ENCODE assay signal across 17 cellular contexts in genomic region chrY:6999905-7000304, GRCh38.
DNase-seq lines count a peak whose midpoint lies in the region; ATAC-seq, FAIRE-seq and TF ChIP-seq lines count a peak whose summit lies in the region.
"Had no signal": no experiment of that assay in that cellular context is flagged by ENCODE, and none has a peak within 500 bp of the region (broad histone marks: within the 10 kb centered on the region; RNA-seq: fewer than 3 reads in every experiment).

No MANE protein-coding gene starts in this region.

- H3K4ac ChIP-seq in mesendoderm (ENCODE audit: low read depth, low read length), result no peak overlapping the region

- TF ChIP-seq POLR2A in GM12891 (IDR thresholded peaks at IDR 0.05; ENCODE audit: low read depth, low read length) (no peak), vagina (IDR thresholded peaks at IDR 0.05) (no peak)

- no peak overlapping the region for H3K27ac ChIP-seq in mesendoderm (ENCODE audit: low read depth, low read length)
- H3K27ac ChIP-seq in vagina, result no peak overlapping the region

- H2AK5ac ChIP-seq in mesendoderm (ENCODE audit: low read length), result no peak overlapping the region

- no peak overlapping the region for H3K4me3 ChIP-seq in mesendoderm (ENCODE audit: low read length)
- no peak overlapping the region for H3K4me3 ChIP-seq in vagina
- H3K4me3 ChIP-seq: HAP-1 had no signal

- H3K27me3 Mint-ChIP-seq in memory B cell, result peaks cover 3% of the 10 kb centered on the region
- no peaks in the 10 kb centered on the region for H3K27me3 Mint-ChIP-seq in mesothelial cell of epicardium (ENCODE audit: low read depth)

- no peaks in the 10 kb centered on the region for H3K79me1 ChIP-seq in mesendoderm (ENCODE audit: low read length)

- H2BK15ac ChIP-seq in mesendoderm (replicated peaks; ENCODE audit: low read depth), result no peak overlapping the region

- peaks cover 3% of the 10 kb centered on the region for H3K4me1 ChIP-seq in mesendoderm (ENCODE audit: control insufficient read depth, low read depth, low read length)
- H3K4me1 ChIP-seq in vagina, result no peaks in the 10 kb centered on the region
- H3K4me1 ChIP-seq: HAP-1 had no signal

- H3K9me3 ChIP-seq in vagina, result no peaks in the 10 kb centered on the region
- H3K9me3 ChIP-seq: HAP-1 had no signal

- no peak overlapping the region for H4K5ac ChIP-seq in mesendoderm (ENCODE audit: low read length)

- H3K27me3 ChIP-seq in mesendoderm (ENCODE audit: insufficient read depth, low read length, poor library complexity), result no peaks in the 10 kb centered on the region
- H3K27me3 ChIP-seq in vagina, result no peaks in the 10 kb centered on the region

- H2BK120ac ChIP-seq in mesendoderm (ENCODE audit: low read depth, low read length), result no peak overlapping the region

- H3K56ac ChIP-seq in mesendoderm (ENCODE audit: low read length), result no peak overlapping the region

- H3K9me3 Mint-ChIP-seq in memory B cell (no peaks in the 10 kb centered on the region), mesothelial cell of epicardium (no peaks in the 10 kb centered on the region)
- H3K9me3 Mint-ChIP-seq: CD8-positive, alpha-beta T cell had no signal

- intact Hi-C loops in vagina (cut with DNase I), result no loop called here

- H3K4me2 ChIP-seq in mesendoderm (ENCODE audit: low read length), result no peak overlapping the region

- H3K4me1 Mint-ChIP-seq in memory B cell (peaks cover 7% of the 10 kb centered on the region), mesothelial cell of epicardium (no peaks in the 10 kb centered on the region)

- H3K36me3 ChIP-seq in mesendoderm (ENCODE audit: control insufficient read depth, insufficient read depth, low read length) (no peaks in the 10 kb centered on the region), vagina (no peaks in the 10 kb centered on the region)
- H3K36me3 ChIP-seq: HAP-1 had no signal

- H3K23ac ChIP-seq in mesendoderm (ENCODE audit: low read length), result no peak overlapping the region

- no peak for DNase-seq in GM12891 (ENCODE audit: insufficient read length, low spot score)
- no peak for DNase-seq in memory B cell (ENCODE audit: low spot score in 2 of 2)
- no peak for DNase-seq in mesothelial cell of epicardium (ENCODE audit: low spot score in 2 of 2, unreplicated experiment in 2 of 2)
- DNase-seq in mesendoderm, result no peak
- DNase-seq in vagina (ENCODE audit: extremely low spot score in 2 of 2), result no peak
- DNase-seq: CD8-positive, alpha-beta T cell; DMS79 treated with DMSO at 0.1 percent for 48 hours; NCI-H146; NCI-H345; NCI-H526 treated with DMSO at 0.1 percent for 48 hours; SHP77 had no signal

- peak; percentile 78 for FAIRE-seq in GM12891 (lab: Jason Lieb, UNC)
- FAIRE-seq: D721Med, RCC 7860 had no signal

- H4K8ac ChIP-seq in mesendoderm (ENCODE audit: low read depth, low read length), result no peak overlapping the region

- H3K27ac Mint-ChIP-seq in memory B cell (peak overlapping the region; percentile 59), mesothelial cell of epicardium (no peak overlapping the region)
- H3K27ac Mint-ChIP-seq: CD8-positive, alpha-beta T cell had no signal

- no peak overlapping the region for H3K18ac ChIP-seq in mesendoderm (ENCODE audit: low read length)

- H3K4me3 Mint-ChIP-seq in memory B cell (peak overlapping the region; percentile 59), mesothelial cell of epicardium (no peak overlapping the region)
- H3K4me3 Mint-ChIP-seq: CD8-positive, alpha-beta T cell had no signal

- TF ChIP-seq CTCF in mesothelial cell of epicardium (IDR thresholded peaks at IDR 0.05; ENCODE audit: unreplicated experiment) (no peak), vagina (IDR thresholded peaks at IDR 0.05) (no peak)

- peak; percentile 55 for ATAC-seq in HG02623 (IDR thresholded peaks at IDR 0.05; ENCODE audit: unreplicated experiment)
- ATAC-seq in HG03469 (IDR thresholded peaks at IDR 0.05; ENCODE audit: unreplicated experiment), result peak; percentile 93
- peak; percentile 64 for ATAC-seq in memory B cell (ENCODE audit: low read depth)
- no peak for ATAC-seq in HG03039 (IDR thresholded peaks at IDR 0.05; ENCODE audit: unreplicated experiment)
- ATAC-seq: CD8-positive, alpha-beta T cell had no signal

- no CpG with 5 or more reads among the region's 2 CpGs for WGBS in mesendoderm (ENCODE audit: extremely low coverage, insufficient coverage, low lambda C conversion rate)

- H3K79me2 ChIP-seq in mesendoderm (ENCODE audit: control insufficient read depth, insufficient read depth, low read length), result no peaks in the 10 kb centered on the region

- no peaks in the 10 kb centered on the region for H3K36me3 Mint-ChIP-seq in memory B cell
- H3K36me3 Mint-ChIP-seq in mesothelial cell of epicardium, result no peaks in the 10 kb centered on the region
- H3K36me3 Mint-ChIP-seq: CD8-positive, alpha-beta T cell had no signal

- H3K9ac ChIP-seq in mesendoderm (ENCODE audit: low read length), result no peak overlapping the region

- no peak overlapping the region for H2BK5ac ChIP-seq in mesendoderm (ENCODE audit: low read length)

TF ChIP-seq in GM12891, 5 proteins besides CTCF, POLR2A, EP300 and RAD21:
- TF ChIP-seq SPI1 (IDR thresholded peaks at IDR 0.05; ENCODE audit: low read depth, low read length), result no peak
- no peak for TF ChIP-seq POU2F2 (IDR thresholded peaks at IDR 0.05; ENCODE audit: low read depth, low read length)
- TF ChIP-seq POLR2AphosphoS5 (IDR thresholded peaks at IDR 0.05; ENCODE audit: low read depth, low read length), result no peak
- TF ChIP-seq TAF1 (IDR thresholded peaks at IDR 0.05; ENCODE audit: low read depth, low read length), result no peak
- TF ChIP-seq PAX5 (IDR thresholded peaks at IDR 0.05; ENCODE audit: insufficient read depth, low read length, severe bottlenecking), result no peak
